ENCODE assay signal across 9 cellular contexts in genomic region chr2:233052517-233052916, GRCh38. TPM values are rescaled to one million over a fixed set of nuclear protein-coding genes. Genes with fewer than 3 reads are reported as not detected.
"Had no signal": no experiment of that assay in that cellular context is flagged by ENCODE, and none has a peak within 500 bp of the region (broad histone marks: within the 10 kb centered on the region; RNA-seq: fewer than 3 reads in every experiment).

No MANE protein-coding gene starts in this region.

RNA-seq across cellular contexts. Expression of gene INPP5D, which starts 7.6 kb away (rescaled TPM):
- total RNA-seq: M059J had no signal

RNA-seq across cellular contexts. Expression of gene NEU2, which starts 20.0 kb away (rescaled TPM):
- total RNA-seq: HepG2, IMR-90, M059J, OCI-LY7, PC-9, Peyer's patch, RPMI7951, SK-MEL-5 had no signal
- polyA plus RNA-seq: HepG2, IMR-90, SK-N-SH had no signal

RNA-seq across cellular contexts. Expression of gene NGEF, which starts 39.5 kb away (rescaled TPM):
- total RNA-seq: SK-MEL-5 had no signal
